ENCODE assay signal across 2 cellular contexts in genomic region chr16:30376508-30376907, GRCh38.
TF ChIP-seq lines count a peak whose summit lies in the region.

No MANE protein-coding gene starts in this region.

TF ChIP-seq in HCT116, 20 proteins besides CTCF, POLR2A, EP300 and RAD21 (continued from another document):
- TF ChIP-seq JUND (IDR thresholded peaks at IDR 0.05) (no peak), ATF3 (IDR thresholded peaks at IDR 0.05) (no peak), POLR2AphosphoS5 (IDR thresholded peaks at IDR 0.05; ENCODE audit: low read depth, low read length) (no peak)

TF ChIP-seq in WTC11, 78 proteins besides CTCF, POLR2A, EP300 and RAD21 (continued from another document):
- TF ChIP-seq, protein P1, sequence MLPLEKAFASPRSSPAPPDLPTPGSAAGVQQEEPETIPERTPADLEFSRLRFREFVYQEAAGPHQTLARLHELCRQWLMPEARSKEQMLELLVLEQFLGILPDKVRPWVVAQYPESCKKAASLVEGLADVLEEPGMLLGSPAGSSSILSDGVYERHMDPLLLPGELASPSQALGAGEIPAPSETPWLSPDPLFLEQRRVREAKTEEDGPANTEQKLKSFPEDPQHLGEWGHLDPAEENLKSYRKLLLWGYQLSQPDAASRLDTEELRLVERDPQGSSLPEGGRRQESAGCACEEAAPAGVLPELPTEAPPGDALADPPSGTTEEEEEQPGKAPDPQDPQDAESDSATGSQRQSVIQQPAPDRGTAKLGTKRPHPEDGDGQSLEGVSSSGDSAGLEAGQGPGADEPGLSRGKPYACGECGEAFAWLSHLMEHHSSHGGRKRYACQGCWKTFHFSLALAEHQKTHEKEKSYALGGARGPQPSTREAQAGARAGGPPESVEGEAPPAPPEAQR (CRISPR knock-in tag; IDR thresholded peaks at IDR 0.05) = no peak
- TF ChIP-seq ELF4 (CRISPR knock-in tag; IDR thresholded peaks at IDR 0.05; ENCODE audit: low read depth) (no peak), HMGA2 (CRISPR knock-in tag; IDR thresholded peaks at IDR 0.05) (no peak), AR (CRISPR knock-in tag; IDR thresholded peaks at IDR 0.05) (no peak), ZNF317 (CRISPR knock-in tag; IDR thresholded peaks at IDR 0.05; ENCODE audit: borderline replicate concordance, low read depth) (no peak), ZNF396 (CRISPR knock-in tag; IDR thresholded peaks at IDR 0.05; ENCODE audit: borderline replicate concordance) (no peak), E2F1 (CRISPR knock-in tag; IDR thresholded peaks at IDR 0.05) (no peak), GTF2I (CRISPR knock-in tag; conservative IDR thresholded peaks at IDR 0.05) (no peak), GABPB1 (CRISPR knock-in tag; IDR thresholded peaks at IDR 0.05) (no peak), TEAD1 (CRISPR knock-in tag; IDR thresholded peaks at IDR 0.05) (no peak), ATF1 (CRISPR knock-in tag; IDR thresholded peaks at IDR 0.05) (no peak), NFE2L1 (CRISPR knock-in tag; IDR thresholded peaks at IDR 0.05) (no peak), ZNF671 (CRISPR knock-in tag; IDR thresholded peaks at IDR 0.05) (no peak)
- TF ChIP-seq, protein P2, sequence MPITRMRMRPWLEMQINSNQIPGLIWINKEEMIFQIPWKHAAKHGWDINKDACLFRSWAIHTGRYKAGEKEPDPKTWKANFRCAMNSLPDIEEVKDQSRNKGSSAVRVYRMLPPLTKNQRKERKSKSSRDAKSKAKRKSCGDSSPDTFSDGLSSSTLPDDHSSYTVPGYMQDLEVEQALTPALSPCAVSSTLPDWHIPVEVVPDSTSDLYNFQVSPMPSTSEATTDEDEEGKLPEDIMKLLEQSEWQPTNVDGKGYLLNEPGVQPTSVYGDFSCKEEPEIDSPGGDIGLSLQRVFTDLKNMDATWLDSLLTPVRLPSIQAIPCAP (CRISPR knock-in tag; IDR thresholded peaks at IDR 0.05) = no peak
